8 cellular contexts compared by ENCODE assay signal in genomic region chr3:102229062-102229655, GRCh38.
DNase-seq lines count a peak whose midpoint lies in the region; ATAC-seq, FAIRE-seq and TF ChIP-seq lines count a peak whose summit lies in the region.

No MANE protein-coding gene starts in this region.

- H3K36me3 ChIP-seq in breast epithelium = no peaks in the 10 kb centered on the region
- no peaks in the 10 kb centered on the region for H3K36me3 ChIP-seq in keratinocyte (ENCODE audit: control insufficient read depth in 2 of 2, extremely low read depth in 1 of 2, insufficient read depth in 2 of 2, low read length in 2 of 2)

- no peak overlapping the region for H3K4me2 ChIP-seq in keratinocyte (ENCODE audit: control insufficient read depth, extremely low read depth, insufficient read depth, low read depth, low read length)

- no peak overlapping the region for H3K9ac ChIP-seq in keratinocyte (ENCODE audit: control insufficient read depth, extremely low read depth, insufficient read depth, low read length)

- H4K20me1 ChIP-seq in keratinocyte (ENCODE audit: control insufficient read depth, extremely low read depth, insufficient read depth, low read length) = no peaks in the 10 kb centered on the region

- DNase-seq in activated gamma-delta T cell treated with Interleukin-2 at 50 U/mL for 16 hours = peak; percentile 70
- no peak for DNase-seq in activated gamma-delta T cell (lab: John Stamatoyannopoulos, UW)
- peak; percentile 82 for DNase-seq in NCI-H2171 treated with DMSO at 0.1 percent for 48 hours (lab: John Stamatoyannopoulos, UW)
- DNase-seq in breast epithelium (ENCODE audit: low spot score in 2 of 2) = peak; percentile 57 to 74
- DNase-seq in keratinocyte (ENCODE audit: low read depth, low spot score) = peak; percentile 36
- peak; percentile 76 for DNase-seq in stimulated activated CD4-positive, alpha-beta T cell treated with anti-CD3 and anti-CD28 coated beads, Interleukin-1b, Interleukin-23, amount 100 ng/mL, for 48 hours

- intact Hi-C loops in breast epithelium (cut with DNase I; ENCODE audit: low total_unique reads) = loop anchor here (10.0 kb wide), 1 partner anchor 414 kb away; no protein-coding TSS in a partner anchor

- peak; percentile 93 for TF ChIP-seq CTCF in VCaP (conservative IDR thresholded peaks at IDR 0.05)
- TF ChIP-seq CTCF in breast epithelium (IDR thresholded peaks at IDR 0.05) = peak; percentile 86 to 94 (median 90)
- peak; percentile 83 to 93 (median 84) for TF ChIP-seq CTCF in keratinocyte (optimal IDR thresholded peaks at IDR 0.05 in 1 of 3, IDR thresholded peaks at IDR 0.05 in 1 of 3, conservative IDR thresholded peaks at IDR 0.05 in 1 of 3; ENCODE audit: extremely low read depth in 1 of 3, insufficient read depth in 2 of 3, low read length in 3 of 3)

- H3K9me3 ChIP-seq in breast epithelium (no peaks in the 10 kb centered on the region), keratinocyte (ENCODE audit: control insufficient read depth, low read depth, low read length) (no peaks in the 10 kb centered on the region)

- H3K4me3 ChIP-seq in breast epithelium (no peak overlapping the region), keratinocyte (ENCODE audit: control insufficient read depth in 2 of 3, extremely low read depth in 1 of 3, insufficient read depth in 2 of 3, low read depth in 1 of 3, low read length in 3 of 3) (no peak overlapping the region)

- peak; percentile 57 for ATAC-seq in HG03039 (IDR thresholded peaks at IDR 0.05; ENCODE audit: unreplicated experiment)

- TF ChIP-seq POLR2A in breast epithelium (IDR thresholded peaks at IDR 0.05) = no peak

- H3K27me3 ChIP-seq in breast epithelium = no peaks in the 10 kb centered on the region
- no peaks in the 10 kb centered on the region for H3K27me3 ChIP-seq in keratinocyte (ENCODE audit: control insufficient read depth, extremely low read depth, insufficient read depth, low read length)

- H3K79me2 ChIP-seq in keratinocyte (ENCODE audit: control insufficient read depth, insufficient read depth, low read length) = no peaks in the 10 kb centered on the region

- H2AFZ ChIP-seq in keratinocyte (ENCODE audit: control insufficient read depth, low read length) = no peak overlapping the region

- H3K9me1 ChIP-seq in keratinocyte (ENCODE audit: control insufficient read depth, extremely low read depth, insufficient read depth, low read length) = no peaks in the 10 kb centered on the region

- H3K27ac ChIP-seq in VCaP (no peak overlapping the region), breast epithelium (no peak overlapping the region), keratinocyte (ENCODE audit: control insufficient read depth, insufficient read depth, low read length) (no peak overlapping the region)

- FAIRE-seq in keratinocyte (lab: Jason Lieb, UNC) = peak; percentile 89

- H3K4me1 ChIP-seq in breast epithelium (no peaks in the 10 kb centered on the region), keratinocyte (ENCODE audit: control insufficient read depth, extremely low read depth, insufficient read depth, low read length) (peaks cover 5% of the 10 kb centered on the region)

- dilution Hi-C loops in keratinocyte (cut with MboI; ENCODE audit: extremely low pct_ligation_motif_present, low sequenced_read_pairs) = loop anchor here (10.0 to 25.0 kb wide), 2 partner anchors 308 to 424 kb away; no protein-coding TSS in a partner anchor
